1 cellular context compared by ENCODE assay signal in genomic region chr17:28367641-28368305, GRCh38.
TF ChIP-seq lines count a peak whose summit lies in the region.

No MANE protein-coding gene starts in this region.

TF ChIP-seq in HepG2, 621 proteins besides CTCF, POLR2A, EP300 and RAD21 (continued from another document):
- TF ChIP-seq, protein P1, sequence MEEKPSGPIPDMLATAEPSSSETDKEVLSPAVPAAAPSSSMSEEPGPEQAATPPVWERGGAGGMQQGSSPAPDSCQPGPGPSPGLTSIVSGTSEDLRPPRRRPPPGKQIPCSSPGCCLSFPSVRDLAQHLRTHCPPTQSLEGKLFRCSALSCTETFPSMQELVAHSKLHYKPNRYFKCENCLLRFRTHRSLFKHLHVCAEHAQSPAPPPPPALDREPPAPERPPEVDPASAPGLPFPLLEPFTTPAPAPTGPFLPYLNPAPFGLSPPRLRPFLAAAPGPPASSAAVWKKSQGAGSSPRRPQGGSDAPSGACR (CRISPR knock-in tag; IDR thresholded peaks at IDR 0.05), result 0 out of 2 replicates have a peak, but pooled peaks have one; percentile 19
- TF ChIP-seq PHB2 (IDR thresholded peaks at IDR 0.05; ENCODE audit: partially characterized antibody), result no peak
- TF ChIP-seq DMTF1 (CRISPR knock-in tag; IDR thresholded peaks at IDR 0.05), result no peak
- TF ChIP-seq ZGPAT (CRISPR knock-in tag; IDR thresholded peaks at IDR 0.05), result no peak
- no peak; the same call in 1 of the 2 replicates for TF ChIP-seq ZNF605 (CRISPR knock-in tag; IDR thresholded peaks at IDR 0.05)
- no peak for TF ChIP-seq KDM5B (CRISPR knock-in tag; IDR thresholded peaks at IDR 0.05; ENCODE audit: borderline replicate concordance)
- TF ChIP-seq ZMYM2 (CRISPR knock-in tag; IDR thresholded peaks at IDR 0.05), result no peak
- no peak for TF ChIP-seq ZNF572 (CRISPR knock-in tag; IDR thresholded peaks at IDR 0.05)
- TF ChIP-seq ZFP91 (CRISPR knock-in tag; IDR thresholded peaks at IDR 0.05; ENCODE audit: borderline replicate concordance), result no peak; the same call in 1 of the 2 replicates
- no peak for TF ChIP-seq SP2 (CRISPR knock-in tag; IDR thresholded peaks at IDR 0.05)
- TF ChIP-seq U2AF2 (IDR thresholded peaks at IDR 0.05; ENCODE audit: low read depth, low read length), result no peak
- no peak for TF ChIP-seq PAXIP1 (CRISPR knock-in tag; conservative IDR thresholded peaks at IDR 0.05)
- no peak for TF ChIP-seq ZNF75D (CRISPR knock-in tag; IDR thresholded peaks at IDR 0.05; ENCODE audit: borderline replicate concordance)
- 0 out of 2 replicates have a peak, but pooled peaks have one; percentile 23 for TF ChIP-seq ZNF724P (CRISPR knock-in tag; IDR thresholded peaks at IDR 0.05; ENCODE audit: borderline replicate concordance)
- TF ChIP-seq ZNF382 (CRISPR knock-in tag; IDR thresholded peaks at IDR 0.05; ENCODE audit: borderline replicate concordance), result no peak
- TF ChIP-seq CBX1 (IDR thresholded peaks at IDR 0.05; ENCODE audit: low read depth), result no peak
- TF ChIP-seq EHMT2 (IDR thresholded peaks at IDR 0.05; ENCODE audit: borderline replicate concordance, low read depth, low read length), result no peak
- TF ChIP-seq REL (CRISPR knock-in tag; conservative IDR thresholded peaks at IDR 0.05), result no peak
- TF ChIP-seq FOXC1 (CRISPR knock-in tag; IDR thresholded peaks at IDR 0.05; ENCODE audit: borderline replicate concordance), result 0 out of 2 replicates have a peak, but pooled peaks have one; percentile 14
- TF ChIP-seq MYPOP (CRISPR knock-in tag; IDR thresholded peaks at IDR 0.05), result no peak
- TF ChIP-seq EZH2 (conservative IDR thresholded peaks at IDR 0.05; ENCODE audit: low read depth, low read length), result no peak
- TF ChIP-seq MYC (CRISPR knock-in tag; IDR thresholded peaks at IDR 0.05; ENCODE audit: borderline replicate concordance), result peak; percentile 18; the same call in 1 of the 2 replicates
- TF ChIP-seq ZNF383 (CRISPR knock-in tag; IDR thresholded peaks at IDR 0.05; ENCODE audit: borderline replicate concordance), result no peak
- TF ChIP-seq JUN (CRISPR knock-in tag; IDR thresholded peaks at IDR 0.05), result no peak
- no peak for TF ChIP-seq ZNF282 (IDR thresholded peaks at IDR 0.05; ENCODE audit: partially characterized antibody)
- TF ChIP-seq TRIM24 (CRISPR knock-in tag; IDR thresholded peaks at IDR 0.05), result no peak
- TF ChIP-seq MAFG (CRISPR knock-in tag; IDR thresholded peaks at IDR 0.05), result no peak
- TF ChIP-seq, protein P2, sequence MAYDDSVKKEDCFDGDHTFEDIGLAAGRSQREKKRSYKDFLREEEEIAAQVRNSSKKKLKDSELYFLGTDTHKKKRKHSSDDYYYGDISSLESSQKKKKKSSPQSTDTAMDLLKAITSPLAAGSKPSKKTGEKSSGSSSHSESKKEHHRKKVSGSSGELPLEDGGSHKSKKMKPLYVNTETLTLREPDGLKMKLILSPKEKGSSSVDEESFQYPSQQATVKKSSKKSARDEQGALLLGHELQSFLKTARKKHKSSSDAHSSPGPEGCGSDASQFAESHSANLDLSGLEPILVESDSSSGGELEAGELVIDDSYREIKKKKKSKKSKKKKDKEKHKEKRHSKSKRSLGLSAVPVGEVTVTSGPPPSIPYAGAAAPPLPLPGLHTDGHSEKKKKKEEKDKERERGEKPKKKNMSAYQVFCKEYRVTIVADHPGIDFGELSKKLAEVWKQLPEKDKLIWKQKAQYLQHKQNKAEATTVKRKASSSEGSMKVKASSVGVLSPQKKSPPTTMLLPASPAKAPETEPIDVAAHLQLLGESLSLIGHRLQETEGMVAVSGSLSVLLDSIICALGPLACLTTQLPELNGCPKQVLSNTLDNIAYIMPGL (CRISPR knock-in tag; IDR thresholded peaks at IDR 0.05; ENCODE audit: borderline replicate concordance in 1 of 2, low read depth in 1 of 2), result no peak
- TF ChIP-seq ZNF850 (CRISPR knock-in tag; conservative IDR thresholded peaks at IDR 0.05), result no peak
- TF ChIP-seq HES4 (CRISPR knock-in tag; IDR thresholded peaks at IDR 0.05; ENCODE audit: borderline replicate concordance), result no peak
- TF ChIP-seq ZSCAN30 (CRISPR knock-in tag; IDR thresholded peaks at IDR 0.05), result no peak
- TF ChIP-seq ZNF790 (CRISPR knock-in tag; IDR thresholded peaks at IDR 0.05; ENCODE audit: borderline replicate concordance), result no peak
- no peak for TF ChIP-seq STAG1 (CRISPR knock-in tag; IDR thresholded peaks at IDR 0.05)
- no peak for TF ChIP-seq XBP1 (CRISPR knock-in tag; IDR thresholded peaks at IDR 0.05)
- TF ChIP-seq MTA3 (CRISPR knock-in tag; IDR thresholded peaks at IDR 0.05), result no peak
- TF ChIP-seq, protein P3, sequence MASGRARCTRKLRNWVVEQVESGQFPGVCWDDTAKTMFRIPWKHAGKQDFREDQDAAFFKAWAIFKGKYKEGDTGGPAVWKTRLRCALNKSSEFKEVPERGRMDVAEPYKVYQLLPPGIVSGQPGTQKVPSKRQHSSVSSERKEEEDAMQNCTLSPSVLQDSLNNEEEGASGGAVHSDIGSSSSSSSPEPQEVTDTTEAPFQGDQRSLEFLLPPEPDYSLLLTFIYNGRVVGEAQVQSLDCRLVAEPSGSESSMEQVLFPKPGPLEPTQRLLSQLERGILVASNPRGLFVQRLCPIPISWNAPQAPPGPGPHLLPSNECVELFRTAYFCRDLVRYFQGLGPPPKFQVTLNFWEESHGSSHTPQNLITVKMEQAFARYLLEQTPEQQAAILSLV (CRISPR knock-in tag; IDR thresholded peaks at IDR 0.05; ENCODE audit: borderline replicate concordance), result 0 out of 2 replicates have a peak, but pooled peaks have one; percentile 39
- TF ChIP-seq BRD4 (CRISPR knock-in tag; IDR thresholded peaks at IDR 0.05), result 0 out of 2 replicates have a peak, but pooled peaks have one; percentile 13
- TF ChIP-seq ZNF431 (CRISPR knock-in tag; IDR thresholded peaks at IDR 0.05; ENCODE audit: borderline replicate concordance, low read depth), result no peak
- TF ChIP-seq RBFOX2 (IDR thresholded peaks at IDR 0.05; ENCODE audit: low read depth, low read length), result peak; percentile 58
TF ChIP-seq in HepG2: peak in this region for 30.
